Comparison of ENCODE assay signal across 8 cellular contexts in genomic region chr3:47475570-47476329, GRCh38. TPM values are rescaled to one million over a fixed set of nuclear protein-coding genes. Genes with fewer than 3 reads are reported as not detected.
A peak's percentile ranks its signal among the peaks of the same experiment; 100 is the strongest.
DNase-seq lines count a peak whose midpoint lies in the region; ATAC-seq and TF ChIP-seq lines count a peak whose summit lies in the region.

TSS of gene SCAP (minus strand) at chr3:47475941. CDS start at chr3:47442993, 32,948 bp downstream.

- no peaks in the 10 kb centered on the region for H3K9me3 ChIP-seq in effector memory CD4-positive, alpha-beta T cell (ENCODE audit: control insufficient read depth, low read length)

- peak; percentile 88 for DNase-seq in COLO829 (ENCODE audit: low spot score)
- DNase-seq in HL-60 (ENCODE audit: low read depth in 1 of 2, low spot score in 1 of 2) = peak; percentile 87 to 94
- DNase-seq in NOMO-1 (lab: John Stamatoyannopoulos, UW; ENCODE audit: unreplicated experiment in 2 of 2) = peak; percentile 88 to 89
- peak; percentile 90 to 96 (median 94) for DNase-seq in effector memory CD4-positive, alpha-beta T cell
- DNase-seq in memory B cell (ENCODE audit: low spot score in 2 of 2) = peak; percentile 96 to 99
- DNase-seq in stimulated activated CD8-positive, alpha-beta memory T cell treated with anti-CD3 and anti-CD28 coated beads, Interleukin-12 subunit alpha, Interleukin-12 subunit beta, amount 100 ng/mL, for 1 hour (ENCODE audit: low read depth) = peak; percentile 93

- H3K27me3 ChIP-seq in HL-60 (ENCODE audit: insufficient read depth, poor library complexity, severe bottlenecking) = no peaks in the 10 kb centered on the region
- H3K27me3 ChIP-seq in effector memory CD4-positive, alpha-beta T cell (replicated peaks; ENCODE audit: control insufficient read depth, insufficient read depth, low read length, poor library complexity, severe bottlenecking) = no peaks in the 10 kb centered on the region

- peaks cover 13% of the 10 kb centered on the region for H3K4me1 ChIP-seq in effector memory CD4-positive, alpha-beta T cell (ENCODE audit: control insufficient read depth, insufficient read depth, low read length, poor library complexity, severe bottlenecking)

- H3K36me3 ChIP-seq in effector memory CD4-positive, alpha-beta T cell (ENCODE audit: control insufficient read depth, insufficient read depth, low read length) = no peaks in the 10 kb centered on the region

- H3K4me3 ChIP-seq in HL-60 (replicated peaks; ENCODE audit: insufficient read depth, low read length) = peak within 1 kb of the TSS; percentile 98
- peak within 1 kb of the TSS; percentile 75 for H3K4me3 ChIP-seq in effector memory CD4-positive, alpha-beta T cell (ENCODE audit: insufficient read depth, low read depth, low read length, poor library complexity, severe bottlenecking)

- H3K36me3 Mint-ChIP-seq in memory B cell = no peaks in the 10 kb centered on the region

- POLR2A ChIA-PET in activated CD8-positive, alpha-beta memory T cell treated with anti-CD3 and anti-CD28 coated beads for 36 hours (lab: Charles Lee) = interaction anchor here (0.8 to 1.1 kb wide), 2 partner anchors 55 to 95 kb away, joined by 3 to 4 read pairs; partner anchors contain the start of gene PTPN23

- H3K27ac ChIP-seq in HL-60 (replicated peaks) = peak within 1 kb of the TSS; percentile 73
- H3K27ac ChIP-seq in effector memory CD4-positive, alpha-beta T cell (ENCODE audit: insufficient read depth, low read length, poor library complexity, severe bottlenecking) = peak within 1 kb of the TSS; percentile 71

- peak; percentile 91 for ATAC-seq in GM19463 (IDR thresholded peaks at IDR 0.05; ENCODE audit: unreplicated experiment)
- peak; percentile 92 for ATAC-seq in memory B cell (ENCODE audit: low read depth)

- H3K27me3 Mint-ChIP-seq in memory B cell = no peaks in the 10 kb centered on the region

- H3K9me3 Mint-ChIP-seq in memory B cell = no peaks in the 10 kb centered on the region

- H3K27ac Mint-ChIP-seq in memory B cell = peak within 1 kb of the TSS; percentile 92

- CTCF ChIA-PET in activated CD8-positive, alpha-beta memory T cell treated with anti-CD3 and anti-CD28 coated beads for 36 hours (lab: Charles Lee) = interaction anchor here (0.7 to 3.0 kb wide), 5 partner anchors 30 to 313 kb away, joined by 3 to 35 read pairs (median 3); partner anchors contain the start of gene PTPN23

- peak; percentile 51 for TF ChIP-seq CTCF in HL-60 (IDR thresholded peaks at IDR 0.05; ENCODE audit: insufficient read depth, low read length)

- peaks cover 22% of the 10 kb centered on the region for H3K4me1 Mint-ChIP-seq in memory B cell

- peak within 1 kb of the TSS; percentile 91 for H3K4me3 Mint-ChIP-seq in memory B cell

RNA-seq across cellular contexts. Expression of gene SCAP, which starts in this region (rescaled TPM):
- 10 to 100 TPM; 72.5 to 72.7 TPM for total RNA-seq in activated CD8-positive, alpha-beta memory T cell treated with anti-CD3 and anti-CD28 coated beads for 36 hours

Comparison
In these comparisons a context has a peak if more than half of its experiments do, and no peak if none do; other contexts are left out.
1. Peak in every context shown above with its lines: DNase-seq, ATAC-seq, H3K4me3 ChIP-seq and H3K27ac ChIP-seq.